ENCODE assay signal across 1 cellular context in the genomic region with DNA sequence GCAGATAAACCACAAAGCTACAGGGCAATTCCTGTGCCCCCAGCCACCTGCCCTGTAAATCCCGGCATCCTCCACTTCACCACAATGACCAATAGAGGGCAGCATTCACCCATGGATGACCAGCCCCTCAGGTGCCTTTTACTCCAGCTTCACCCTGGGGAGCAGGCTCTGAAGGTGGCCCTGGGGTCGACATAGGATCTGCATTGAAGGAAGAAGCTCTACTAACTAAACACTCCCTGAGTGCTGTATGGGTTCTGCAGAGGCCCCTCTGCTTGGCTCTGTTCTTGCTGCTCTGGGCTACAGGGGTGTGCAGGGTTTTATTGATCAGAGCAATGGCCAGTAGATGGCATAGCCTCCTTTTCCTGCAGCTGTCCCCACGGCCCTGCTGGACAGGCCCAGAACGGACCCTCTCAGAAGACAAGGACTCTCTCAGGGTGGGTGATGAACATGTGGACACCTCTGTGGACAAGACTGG.
TF ChIP-seq lines count a peak whose summit lies in the region.

No MANE protein-coding gene starts in this region.

TF ChIP-seq in HepG2, 621 proteins besides CTCF, POLR2A, EP300 and RAD21 (continued from another document):
- TF ChIP-seq, protein P1, sequence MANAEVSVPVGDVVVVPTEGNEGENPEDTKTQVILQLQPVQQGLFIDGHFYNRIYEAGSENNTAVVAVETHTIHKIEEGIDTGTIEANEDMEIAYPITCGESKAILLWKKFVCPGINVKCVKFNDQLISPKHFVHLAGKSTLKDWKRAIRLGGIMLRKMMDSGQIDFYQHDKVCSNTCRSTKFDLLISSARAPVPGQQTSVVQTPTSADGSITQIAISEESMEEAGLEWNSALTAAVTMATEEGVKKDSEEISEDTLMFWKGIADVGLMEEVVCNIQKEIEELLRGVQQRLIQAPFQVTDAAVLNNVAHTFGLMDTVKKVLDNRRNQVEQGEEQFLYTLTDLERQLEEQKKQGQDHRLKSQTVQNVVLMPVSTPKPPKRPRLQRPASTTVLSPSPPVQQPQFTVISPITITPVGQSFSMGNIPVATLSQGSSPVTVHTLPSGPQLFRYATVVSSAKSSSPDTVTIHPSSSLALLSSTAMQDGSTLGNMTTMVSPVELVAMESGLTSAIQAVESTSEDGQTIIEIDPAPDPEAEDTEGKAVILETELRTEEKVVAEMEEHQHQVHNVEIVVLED (CRISPR knock-in tag; IDR thresholded peaks at IDR 0.05; ENCODE audit: borderline replicate concordance): no peak
- no peak for TF ChIP-seq ZNF878 (CRISPR knock-in tag; IDR thresholded peaks at IDR 0.05)
- TF ChIP-seq, protein P2, sequence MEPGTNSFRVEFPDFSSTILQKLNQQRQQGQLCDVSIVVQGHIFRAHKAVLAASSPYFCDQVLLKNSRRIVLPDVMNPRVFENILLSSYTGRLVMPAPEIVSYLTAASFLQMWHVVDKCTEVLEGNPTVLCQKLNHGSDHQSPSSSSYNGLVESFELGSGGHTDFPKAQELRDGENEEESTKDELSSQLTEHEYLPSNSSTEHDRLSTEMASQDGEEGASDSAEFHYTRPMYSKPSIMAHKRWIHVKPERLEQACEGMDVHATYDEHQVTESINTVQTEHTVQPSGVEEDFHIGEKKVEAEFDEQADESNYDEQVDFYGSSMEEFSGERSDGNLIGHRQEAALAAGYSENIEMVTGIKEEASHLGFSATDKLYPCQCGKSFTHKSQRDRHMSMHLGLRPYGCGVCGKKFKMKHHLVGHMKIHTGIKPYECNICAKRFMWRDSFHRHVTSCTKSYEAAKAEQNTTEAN (CRISPR knock-in tag; conservative IDR thresholded peaks at IDR 0.05): no peak
- no peak for TF ChIP-seq KMT2B (CRISPR knock-in tag; IDR thresholded peaks at IDR 0.05)
- TF ChIP-seq BRCA1 (CRISPR knock-in tag; IDR thresholded peaks at IDR 0.05): no peak
- TF ChIP-seq ZFP1 (CRISPR knock-in tag; IDR thresholded peaks at IDR 0.05): no peak
- TF ChIP-seq CBFB (CRISPR knock-in tag; IDR thresholded peaks at IDR 0.05): no peak
- TF ChIP-seq ZNF446 (CRISPR knock-in tag; IDR thresholded peaks at IDR 0.05): no peak
- no peak for TF ChIP-seq ZNF781 (CRISPR knock-in tag; IDR thresholded peaks at IDR 0.05; ENCODE audit: borderline replicate concordance, not compliant biosample characterization)
- TF ChIP-seq FOXC1 (CRISPR knock-in tag; IDR thresholded peaks at IDR 0.05; ENCODE audit: borderline replicate concordance): 0 out of 2 replicates have a peak, but pooled peaks have one; percentile 22
- no peak for TF ChIP-seq JUND (CRISPR knock-in tag; IDR thresholded peaks at IDR 0.05)
- TF ChIP-seq ISX (CRISPR knock-in tag; conservative IDR thresholded peaks at IDR 0.05): no peak
